ENCODE assay signal across 2 cellular contexts in the genomic region with DNA sequence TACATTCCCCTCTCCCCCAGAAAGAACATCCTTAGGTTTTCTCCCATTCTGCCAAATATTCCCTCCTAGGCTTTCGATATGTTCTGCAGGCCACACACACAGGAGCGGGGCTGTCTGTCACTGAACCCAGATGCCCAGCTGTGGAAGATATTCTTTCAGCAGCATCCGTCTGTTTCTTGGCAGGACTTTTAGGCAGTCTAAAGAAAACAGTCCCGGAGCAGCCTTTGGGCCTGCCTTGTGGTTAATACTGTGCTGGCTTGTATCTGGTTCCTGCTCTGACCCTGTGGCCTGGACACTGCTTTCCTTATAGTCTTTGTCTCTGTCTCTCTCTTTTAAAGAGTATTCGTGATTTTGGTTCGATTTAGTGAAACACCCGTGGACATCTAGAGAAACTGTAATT.
TF ChIP-seq lines count a peak whose summit lies in the region.

No MANE protein-coding gene starts in this region.

TF ChIP-seq in liver, 16 proteins besides CTCF, POLR2A, EP300 and RAD21 (continued from another document):
- TF ChIP-seq EGR1 (IDR thresholded peaks at IDR 0.05; ENCODE audit: low read depth in 2 of 2) = no peak

TF ChIP-seq in HepG2, 621 proteins besides CTCF, POLR2A, EP300 and RAD21 (continued from another document):
- TF ChIP-seq PAXIP1 (CRISPR knock-in tag; conservative IDR thresholded peaks at IDR 0.05) (no peak), EHMT2 (IDR thresholded peaks at IDR 0.05; ENCODE audit: borderline replicate concordance, low read depth, low read length) (no peak), ZNF484 (CRISPR knock-in tag; IDR thresholded peaks at IDR 0.05; ENCODE audit: borderline replicate concordance, low read depth) (no peak), ZBTB3 (CRISPR knock-in tag; IDR thresholded peaks at IDR 0.05; ENCODE audit: borderline replicate concordance, low read depth) (no peak), ZNF660 (CRISPR knock-in tag; IDR thresholded peaks at IDR 0.05; ENCODE audit: borderline replicate concordance, low read depth) (no peak), ZSCAN30 (CRISPR knock-in tag; IDR thresholded peaks at IDR 0.05) (no peak), ZFYVE20 (CRISPR knock-in tag; IDR thresholded peaks at IDR 0.05; ENCODE audit: borderline replicate concordance, low read depth) (no peak), EED (CRISPR knock-in tag; IDR thresholded peaks at IDR 0.05) (no peak), ZNF674 (CRISPR knock-in tag; IDR thresholded peaks at IDR 0.05; ENCODE audit: low read depth) (no peak)
